Comparison of ENCODE assay signal across 11 cellular contexts in the genomic region with DNA sequence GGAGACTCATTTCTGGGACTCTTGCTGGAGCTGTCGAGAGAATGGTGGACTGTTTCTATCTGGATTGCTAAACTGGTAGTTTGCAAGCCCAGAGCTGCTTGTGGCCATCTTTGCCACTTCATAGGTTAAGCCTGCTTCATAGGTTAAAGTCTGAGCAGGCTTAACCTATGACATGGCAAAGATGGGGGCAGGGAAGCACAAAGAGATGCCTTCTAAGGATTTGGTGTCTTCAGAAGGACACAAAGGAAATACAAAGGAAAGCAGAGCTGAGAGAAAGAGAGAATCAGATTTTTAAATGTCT.
A peak's percentile ranks its signal among the peaks of the same experiment; 100 is the strongest.
DNase-seq lines count a peak whose midpoint lies in the region; ATAC-seq, FAIRE-seq and TF ChIP-seq lines count a peak whose summit lies in the region.
"Had no signal": no experiment of that assay in that cellular context is flagged by ENCODE, and none has a peak within 500 bp of the region (broad histone marks: within the 10 kb centered on the region; RNA-seq: fewer than 3 reads in every experiment).

No MANE protein-coding gene starts in this region.

- peak overlapping the region; percentile 76 for H2AFZ ChIP-seq in keratinocyte (ENCODE audit: control insufficient read depth, low read length)

- no peaks in the 10 kb centered on the region for H4K20me1 ChIP-seq in keratinocyte (ENCODE audit: control insufficient read depth, extremely low read depth, insufficient read depth, low read length)

- H3K27ac ChIP-seq in AG04450 (ENCODE audit: low read depth, low read length), result peak overlapping the region; percentile 68
- peak overlapping the region; percentile 77 for H3K27ac ChIP-seq in RWPE2 (ENCODE audit: poor library complexity, severe bottlenecking)
- peak overlapping the region; percentile 88 for H3K27ac ChIP-seq in keratinocyte (ENCODE audit: control insufficient read depth, insufficient read depth, low read length)
- H3K27ac ChIP-seq: uterus had no signal

- H3K4me3 ChIP-seq in AG04450 (ENCODE audit: low read depth, low read length), result no peak overlapping the region
- H3K4me3 ChIP-seq in RWPE2 (ENCODE audit: severe bottlenecking), result no peak overlapping the region
- no peak overlapping the region for H3K4me3 ChIP-seq in keratinocyte (ENCODE audit: control insufficient read depth in 2 of 3, extremely low read depth in 1 of 3, insufficient read depth in 2 of 3, low read depth in 1 of 3, low read length in 3 of 3)
- H3K4me3 ChIP-seq: uterus had no signal

- H3K9ac ChIP-seq in keratinocyte (ENCODE audit: control insufficient read depth, extremely low read depth, insufficient read depth, low read length), result peak overlapping the region; percentile 35

- TF ChIP-seq CTCF in AG04450 (IDR thresholded peaks at IDR 0.05; ENCODE audit: low read depth, low read length), result no peak
- no peak for TF ChIP-seq CTCF in RWPE2 (IDR thresholded peaks at IDR 0.05; ENCODE audit: poor library complexity, severe bottlenecking)
- no peak for TF ChIP-seq CTCF in keratinocyte (optimal IDR thresholded peaks at IDR 0.05 in 1 of 3, IDR thresholded peaks at IDR 0.05 in 1 of 3, conservative IDR thresholded peaks at IDR 0.05 in 1 of 3; ENCODE audit: extremely low read depth in 1 of 3, insufficient read depth in 2 of 3, low read length in 3 of 3)

- DNase-seq in AG04450 (ENCODE audit: low read depth, low spot score) (no peak), RWPE2 (ENCODE audit: low spot score) (no peak), keratinocyte (ENCODE audit: low read depth, low spot score) (no peak), DMS153 treated with DMSO at 0.1 percent for 48 hours (lab: John Stamatoyannopoulos, UW; ENCODE audit: unreplicated experiment) (no peak), iPS-NIHi11 (ENCODE audit: low spot score) (no peak), NCI-H510A treated with DMSO at 0.1 percent for 48 hours (lab: John Stamatoyannopoulos, UW) (no peak)
- no peak for DNase-seq in activated CD8-positive, alpha-beta memory T cell treated with anti-CD3 and anti-CD28 coated beads, Interleukin-2, amount 50 U/mL, for 4 hours
- DNase-seq: NCI-H1105 had no signal

- CTCF ChIA-PET in AG04450 (lab: Charles Lee), result interaction anchor here (0.6 to 1.2 kb wide), 2 partner anchors 231 to 242 kb away, joined by 4 read pairs; no protein-coding TSS in a partner anchor

- POLR2A ChIA-PET in AG04450 (lab: Yijun Ruan, JAX), result interaction anchor here (1.6 kb wide), 1 partner anchor 231 kb away, joined by 7 read pairs; no protein-coding TSS in a partner anchor

- dilution Hi-C loops in keratinocyte (cut with MboI; ENCODE audit: extremely low pct_ligation_motif_present, low sequenced_read_pairs), result no loop called here

- H3K4me2 ChIP-seq in keratinocyte (ENCODE audit: control insufficient read depth, extremely low read depth, insufficient read depth, low read depth, low read length), result peak overlapping the region; percentile 69

- no peaks in the 10 kb centered on the region for H3K79me2 ChIP-seq in keratinocyte (ENCODE audit: control insufficient read depth, insufficient read depth, low read length)

- no peaks in the 10 kb centered on the region for H3K27me3 ChIP-seq in AG04450 (ENCODE audit: control insufficient read depth, insufficient read depth, low read length)
- no peaks in the 10 kb centered on the region for H3K27me3 ChIP-seq in RWPE2 (ENCODE audit: insufficient read depth, poor library complexity, severe bottlenecking)
- no peaks in the 10 kb centered on the region for H3K27me3 ChIP-seq in keratinocyte (ENCODE audit: control insufficient read depth, extremely low read depth, insufficient read depth, low read length)
- H3K27me3 ChIP-seq: uterus had no signal

- no peaks in the 10 kb centered on the region for H3K36me3 ChIP-seq in RWPE2 (ENCODE audit: low read depth)
- H3K36me3 ChIP-seq in keratinocyte (ENCODE audit: control insufficient read depth in 2 of 2, extremely low read depth in 1 of 2, insufficient read depth in 2 of 2, low read length in 2 of 2), result no peaks in the 10 kb centered on the region
- H3K36me3 ChIP-seq: uterus had no signal

- no peak for FAIRE-seq in keratinocyte (lab: Jason Lieb, UNC)
- FAIRE-seq: endothelial cell of umbilical vein had no signal

- peaks cover 21% of the 10 kb centered on the region for H3K4me1 ChIP-seq in RWPE2 (ENCODE audit: insufficient read depth, poor library complexity, severe bottlenecking)
- H3K4me1 ChIP-seq in keratinocyte (ENCODE audit: control insufficient read depth, extremely low read depth, insufficient read depth, low read length), result peaks cover 28% of the 10 kb centered on the region
- H3K4me1 ChIP-seq: uterus had no signal

- no peaks in the 10 kb centered on the region for H3K9me1 ChIP-seq in keratinocyte (ENCODE audit: control insufficient read depth, extremely low read depth, insufficient read depth, low read length)

- ATAC-seq in GM18907 (IDR thresholded peaks at IDR 0.05; ENCODE audit: unreplicated experiment), result peak; percentile 8
- ATAC-seq in RWPE2 (ENCODE audit: low read depth), result no peak

- H3K9me3 ChIP-seq in AG04450 (ENCODE audit: control insufficient read depth, insufficient read depth, low read length) (no peaks in the 10 kb centered on the region; the same call in 1 of the 2 replicates), RWPE2 (ENCODE audit: severe bottlenecking) (no peaks in the 10 kb centered on the region), keratinocyte (ENCODE audit: control insufficient read depth, low read depth, low read length) (no peaks in the 10 kb centered on the region)
- H3K9me3 ChIP-seq: uterus had no signal
